Comparison of ENCODE assay signal across 8 cellular contexts in genomic region chr11:64888406-64888757, GRCh38. TPM values are rescaled to one million over a fixed set of nuclear protein-coding genes. Genes with fewer than 3 reads are reported as not detected.
DNase-seq lines count a peak whose midpoint lies in the region; ATAC-seq and TF ChIP-seq lines count a peak whose summit lies in the region.

No MANE protein-coding gene starts in this region.

- peaks cover 0 to 12% of the 10 kb centered on the region in 2 experiments; a peak in 1 of 4 replicates for H3K4me1 ChIP-seq in SK-N-SH (ENCODE audit: control insufficient read depth in 1 of 2, insufficient read depth in 2 of 2, low read depth in 1 of 2, low read length in 1 of 2)
- H3K4me1 ChIP-seq in hepatocyte (ENCODE audit: insufficient read depth): peaks cover 38% of the 10 kb centered on the region
- peaks cover 7 to 19% (median 11%) of the 10 kb centered on the region in 3 donors for H3K4me1 ChIP-seq in skeletal muscle tissue (ENCODE audit: control insufficient read depth in 3 of 3, insufficient read depth in 3 of 3, low read length in 3 of 3)

- 0 out of 2 replicates have a peak overlapping the region, but pooled peaks have one; percentile 47 for H3K4me2 ChIP-seq in SK-N-SH
- H3K4me2 ChIP-seq in hepatocyte: peak overlapping the region; percentile 71

- H3K9me3 Mint-ChIP-seq in T-cell: no peaks in the 10 kb centered on the region

- H3K27ac ChIP-seq in SK-N-SH (ENCODE audit: low read depth in 2 of 2, low read length in 1 of 2): no peak overlapping the region
- peak overlapping the region; percentile 92 for H3K27ac ChIP-seq in hepatocyte
- no peak overlapping the region for H3K27ac ChIP-seq in skeletal muscle tissue (ENCODE audit: low read depth, low read length)

- H3K36me3 ChIP-seq in SK-N-SH (replicated peaks in 1 of 2; ENCODE audit: control insufficient read depth in 1 of 2, insufficient read depth in 2 of 2, low read length in 1 of 2) (no peaks in the 10 kb centered on the region), hepatocyte (replicated peaks; ENCODE audit: insufficient read depth, low read depth) (no peaks in the 10 kb centered on the region), skeletal muscle tissue (ENCODE audit: control insufficient read depth in 3 of 3, insufficient read depth in 3 of 3, low read length in 3 of 3) (no peaks in the 10 kb centered on the region)

- no peak for DNase-seq in SK-N-SH
- DNase-seq in T-cell: no peak
- DNase-seq in hepatocyte (ENCODE audit: low spot score): no peak
- no peak for DNase-seq in COR-L47 (lab: John Stamatoyannopoulos, UW)
- DNase-seq in NCI-H1092 (lab: John Stamatoyannopoulos, UW): no peak

- H3F3A ChIP-seq in SK-N-SH (replicated peaks; ENCODE audit: insufficient read depth): peaks cover 5% of the 10 kb centered on the region

- H4K20me1 ChIP-seq in SK-N-SH (ENCODE audit: insufficient read depth) (no peaks in the 10 kb centered on the region), hepatocyte (ENCODE audit: insufficient read depth, poor library complexity, severe bottlenecking) (no peaks in the 10 kb centered on the region)

- TF ChIP-seq CTCF in SK-N-SH (IDR thresholded peaks at IDR 0.05) (no peak), hepatocyte (IDR thresholded peaks at IDR 0.05; ENCODE audit: poor library complexity) (no peak)

- H3K27me3 ChIP-seq in SK-N-SH (ENCODE audit: insufficient read depth) (no peaks in the 10 kb centered on the region), hepatocyte (no peaks in the 10 kb centered on the region), skeletal muscle tissue (ENCODE audit: control insufficient read depth in 3 of 3, insufficient read depth in 3 of 3, low read length in 3 of 3) (no peaks in the 10 kb centered on the region)

- TF ChIP-seq EP300 in SK-N-SH (IDR thresholded peaks at IDR 0.05; ENCODE audit: borderline replicate concordance in 1 of 2, low read depth in 1 of 2, low read length in 1 of 2): no peak

- H3K4me3 Mint-ChIP-seq in T-cell: peak overlapping the region; percentile 59 to 76 (median 73)

- peak overlapping the region; percentile 100 for H2AFZ ChIP-seq in SK-N-SH (ENCODE audit: low read depth)
- H2AFZ ChIP-seq in hepatocyte: peak overlapping the region; percentile 60

- WGBS in SK-N-SH (ENCODE audit: low lambda C conversion rate): 74% methylated on average over 8 of the region's 8 CpGs
- 62% methylated on average over 6 of the region's 8 CpGs for WGBS in hepatocyte (ENCODE audit: low lambda C conversion rate, missing lambda C conversion rate)

- H3K36me3 Mint-ChIP-seq in T-cell: no peaks in the 10 kb centered on the region

- ATAC-seq in SK-N-SH treated with all-trans-retinoic acid at 6 μM for 48 hours (no peak), T-cell (replicated peaks in 1 of 4) (no peak), GM21528 (IDR thresholded peaks at IDR 0.05; ENCODE audit: low FRiP score, unreplicated experiment) (no peak)

- H3K79me2 ChIP-seq in SK-N-SH (ENCODE audit: insufficient read depth) (no peaks in the 10 kb centered on the region), hepatocyte (peaks cover 24% of the 10 kb centered on the region)

- no peak for TF ChIP-seq RAD21 in SK-N-SH (IDR thresholded peaks at IDR 0.05; ENCODE audit: low read length)

- peaks cover 24 to 33% (median 32%) of the 10 kb centered on the region in 3 donors for H3K4me1 Mint-ChIP-seq in T-cell

- no peak overlapping the region; a peak in 1 of 4 replicates for H3K4me3 ChIP-seq in SK-N-SH (ENCODE audit: low read depth in 2 of 2, low read length in 1 of 2)
- no peak overlapping the region for H3K4me3 ChIP-seq in hepatocyte
- peak overlapping the region in 2 of 3 donors; percentile 52 to 67 for H3K4me3 ChIP-seq in skeletal muscle tissue (ENCODE audit: low read length in 3 of 3)

- no peaks in the 10 kb centered on the region for H3K27me3 Mint-ChIP-seq in T-cell

- POLR2A ChIA-PET in SK-N-SH (lab: Yijun Ruan, JAX) (interaction anchor here (0.6 to 1.3 kb wide), 2 partner anchors 9 to 28 kb away, joined by 3 to 5 read pairs; partner anchors contain the start of gene EHD1), T-cell (lab: Charles Lee) (no interaction called here)

- CTCF ChIA-PET in SK-N-SH (lab: Yijun Ruan, JAX): interaction anchor here (0.5 to 26.7 kb wide), 37 partner anchors 9 to 500 kb away, joined by 3 to 530 read pairs (median 4); partner anchors contain the start of genes ARL2, CDC42BPG and EHD1
- CTCF ChIA-PET in T-cell (lab: Charles Lee): interaction anchor here (0.5 to 1.6 kb wide), 11 partner anchors 10 to 45 kb away, joined by 3 to 11 read pairs (median 3); partner anchors contain the start of genes CDC42BPG (in 1 of the 2) and EHD1 (in 1 of the 2)

- H3K9me2 ChIP-seq in SK-N-SH (no peaks in the 10 kb centered on the region), hepatocyte (replicated peaks; ENCODE audit: insufficient read depth) (no peaks in the 10 kb centered on the region)

- H3K9ac ChIP-seq in SK-N-SH: no peak overlapping the region
- H3K9ac ChIP-seq in skeletal muscle tissue (ENCODE audit: low read depth in 1 of 3, low read length in 3 of 3): peak overlapping the region in 2 of 3 donors; percentile 27 to 69

- peak overlapping the region; percentile 79 to 88 for H3K27ac Mint-ChIP-seq in T-cell

- H3K9me3 ChIP-seq in SK-N-SH (no peaks in the 10 kb centered on the region), hepatocyte (ENCODE audit: low read depth) (no peaks in the 10 kb centered on the region), skeletal muscle tissue (ENCODE audit: control insufficient read depth in 3 of 3, low read length in 3 of 3) (no peaks in the 10 kb centered on the region)

TF ChIP-seq in SK-N-SH, 30 proteins besides CTCF, POLR2A, EP300 and RAD21 (continues in another document):
- no peak for TF ChIP-seq CHD2 (IDR thresholded peaks at IDR 0.05; ENCODE audit: low read length, partially characterized antibody)
- no peak for TF ChIP-seq IRF3 (IDR thresholded peaks at IDR 0.05; ENCODE audit: low read depth, low read length)
- no peak for TF ChIP-seq GABPA (IDR thresholded peaks at IDR 0.05; ENCODE audit: low read depth)
- no peak for TF ChIP-seq NRF1 (IDR thresholded peaks at IDR 0.05; ENCODE audit: low read depth, low read length)

TF ChIP-seq in SK-N-SH treated with all-trans-retinoic acid at 6 μM for 48 hours, 23 proteins besides CTCF, POLR2A, EP300 and RAD21 (continues in another document):
- TF ChIP-seq ESRRG (CRISPR knock-in tag; IDR thresholded peaks at IDR 0.05) (no peak), CSRNP3 (CRISPR knock-in tag; IDR thresholded peaks at IDR 0.05) (no peak), PPARA (CRISPR knock-in tag; IDR thresholded peaks at IDR 0.05; ENCODE audit: borderline replicate concordance) (no peak), TOX (CRISPR knock-in tag; IDR thresholded peaks at IDR 0.05; ENCODE audit: borderline replicate concordance) (no peak), ISL1 (CRISPR knock-in tag; IDR thresholded peaks at IDR 0.05) (no peak)

RNA-seq across cellular contexts. Expression of gene EHD1, which starts 10.0 kb away (rescaled TPM):
- polyA plus RNA-seq in SK-N-SH (2012; rRNA removed) (57.6 and 93.3 TPM in 2 replicates), hepatocyte (66.6 and 69.5 TPM in 2 replicates)
- 34.4 and 51.6 TPM in 2 replicates for polyA plus RNA-seq in SK-N-SH (2012; cell fraction: cytosol; rRNA removed)
- polyA plus RNA-seq in SK-N-SH (2012; cell fraction: nucleus; rRNA removed): 104 and 118 TPM in 2 replicates
- total RNA-seq in T-cell (100 to 1,000 TPM; 126 to 286 (median 269) TPM), hepatocyte (44.8 and 52.4 TPM in 2 replicates), skeletal muscle tissue (28.2 TPM)

RNA-seq across cellular contexts. Expression of gene ATG2A, which starts 28.6 kb away (rescaled TPM):
- 6.2 and 7.1 TPM in 2 replicates for polyA plus RNA-seq in SK-N-SH (2012; rRNA removed)
- polyA plus RNA-seq in SK-N-SH (2012; cell fraction: cytosol; rRNA removed): 1.7 and 3.1 TPM in 2 replicates
- polyA plus RNA-seq in SK-N-SH (2012; cell fraction: nucleus; rRNA removed): 21.7 and 27.5 TPM in 2 replicates
- total RNA-seq in T-cell: 100 to 1,000 TPM in 1 of 5 donors, 10 to 100 TPM in 4; 50.9 to 165 (median 55.4) TPM
- total RNA-seq in hepatocyte: 16.4 and 18.1 TPM in 2 replicates
- polyA plus RNA-seq in hepatocyte: 11.7 and 17.0 TPM in 2 replicates
- total RNA-seq in skeletal muscle tissue: 3.1 TPM

RNA-seq across cellular contexts. Expression of gene PPP2R5B, which starts 36.1 kb away (rescaled TPM):
- 15.1 and 16.7 TPM in 2 replicates for polyA plus RNA-seq in SK-N-SH (2012; rRNA removed)
- polyA plus RNA-seq in SK-N-SH (2012; cell fraction: cytosol; rRNA removed): 8.2 and 11.7 TPM in 2 replicates
- 40.9 and 48.9 TPM in 2 replicates for polyA plus RNA-seq in SK-N-SH (2012; cell fraction: nucleus; rRNA removed)
- total RNA-seq in T-cell: 10 to 100 TPM; 15.3 to 25.4 (median 17.2) TPM
- total RNA-seq in hepatocyte: 15.8 and 16.9 TPM in 2 replicates
- polyA plus RNA-seq in hepatocyte: 16.2 and 19.5 TPM in 2 replicates
- 6.3 TPM for total RNA-seq in skeletal muscle tissue

RNA-seq across cellular contexts. Expression of gene CDC42BPG, which starts 43.9 kb away (rescaled TPM):
- polyA plus RNA-seq in SK-N-SH (2012; rRNA removed) (0.33 and 0.42 TPM in 2 replicates), hepatocyte (3.1 and 5.5 TPM in 2 replicates)
- polyA plus RNA-seq in SK-N-SH (2012; cell fraction: cytosol; rRNA removed): 0.15 and 0.25 TPM in 2 replicates
- polyA plus RNA-seq in SK-N-SH (2012; cell fraction: nucleus; rRNA removed): 1.00 and 1.3 TPM in 2 replicates
- total RNA-seq in T-cell (10 to 100 TPM in 1 of 5 donors, 1 to 10 TPM in 4; 7.4 to 10.5 (median 9.1) TPM), hepatocyte (6.5 and 8.4 TPM in 2 replicates), skeletal muscle tissue (under 0.01 TPM)

RNA-seq across cellular contexts. Expression of gene GPHA2, which starts 47.3 kb away (rescaled TPM):
- not detected in 2 replicates for polyA plus RNA-seq in SK-N-SH (2012; rRNA removed)
- not detected in 2 replicates for polyA plus RNA-seq in SK-N-SH (2012; cell fraction: cytosol; rRNA removed)
- polyA plus RNA-seq in SK-N-SH (2012; cell fraction: nucleus; rRNA removed): not detected in 2 replicates
- total RNA-seq in T-cell: under 1 TPM in 1 of 5 donors, not detected in 4; 0.90 TPM
- total RNA-seq in hepatocyte: 2.0 TPM in 1 of 2 replicates, not detected in the other
- not detected in 2 replicates for polyA plus RNA-seq in hepatocyte
- not detected for total RNA-seq in skeletal muscle tissue

Comparison
In these comparisons a context has a peak if more than half of its experiments do, and no peak if none do; other contexts are left out.
1. H3K4me3 ChIP-seq: peak in skeletal muscle tissue (2 of 3); none in SK-N-SH (0 of 2) and hepatocyte (single experiment).